ENCODE assay signal across 14 cellular contexts in genomic region chr11:26841818-26842457, GRCh38.
A peak's percentile ranks its signal among the peaks of the same experiment; 100 is the strongest.
DNase-seq lines count a peak whose midpoint lies in the region; ATAC-seq and TF ChIP-seq lines count a peak whose summit lies in the region.
"Had no signal": no experiment of that assay in that cellular context is flagged by ENCODE, and none has a peak within 500 bp of the region (broad histone marks: within the 10 kb centered on the region; RNA-seq: fewer than 3 reads in every experiment).

No MANE protein-coding gene starts in this region.

- H3K36me3 Mint-ChIP-seq in activated naive CD4-positive, alpha-beta T cell treated with anti-CD3 and anti-CD28 coated beads, Interleukin-2, amount 50 U/mL, for 72 hours: no peaks in the 10 kb centered on the region

- TF ChIP-seq CTCF in AG10803 (conservative IDR thresholded peaks at IDR 0.05; ENCODE audit: low read length): no peak
- no peak for TF ChIP-seq CTCF in fibroblast of the aortic adventitia (IDR thresholded peaks at IDR 0.05; ENCODE audit: insufficient read depth, low read length)

- H3K27me3 ChIP-seq in adipocyte (replicated peaks; ENCODE audit: control insufficient read depth, insufficient read depth, low read length): no peaks in the 10 kb centered on the region

- peaks cover 67% of the 10 kb centered on the region for H3K4me1 ChIP-seq in adipocyte (ENCODE audit: control insufficient read depth, insufficient read depth, low read length)

- H3K9ac ChIP-seq in adipocyte (ENCODE audit: low read length): peak overlapping the region; percentile 73

- H3K4me3 ChIP-seq in AG10803 (ENCODE audit: low read length): no peak overlapping the region
- peak overlapping the region; percentile 33 for H3K4me3 ChIP-seq in adipocyte (ENCODE audit: low read length)
- H3K4me3 ChIP-seq in fibroblast of the aortic adventitia (ENCODE audit: low read depth, low read length): no peak overlapping the region

- H3K9me3 ChIP-seq in adipocyte (ENCODE audit: control insufficient read depth, low read length): no peaks in the 10 kb centered on the region

- DNase-seq in AG10803 (ENCODE audit: low read depth): peak; percentile 94
- peak; percentile 69 for DNase-seq in adipocyte (ENCODE audit: low read depth)
- peak; percentile 84 for DNase-seq in fibroblast of the aortic adventitia (ENCODE audit: low read depth)
- peak; percentile 69 for DNase-seq in renal cortical epithelial cell (ENCODE audit: low read depth)
- DNase-seq in NCI-H1694 (lab: John Stamatoyannopoulos, UW): no peak
- DNase-seq in activated naive CD4-positive, alpha-beta T cell treated with anti-CD3 and anti-CD28 coated beads, Interleukin-2, amount 50 U/mL, for 72 hours (ENCODE audit: low spot score in 2 of 2): no peak
- DNase-seq in activated CD4-positive, alpha-beta T cell treated with anti-CD3 and anti-CD28 coated beads for 4 hours: no peak
- no peak for DNase-seq in MV-4-11 (lab: John Stamatoyannopoulos, UW)
- DNase-seq: activated T-cell treated with anti-CD3 and anti-CD28 coated beads, Interleukin-2, amount 50 U/mL, for 72 hours; AML-193; NCI-H1092; NCI-H510A; trophoblast cell had no signal

- H3K27ac Mint-ChIP-seq in activated naive CD4-positive, alpha-beta T cell treated with anti-CD3 and anti-CD28 coated beads, Interleukin-2, amount 50 U/mL, for 72 hours: no peak overlapping the region
- H3K27ac Mint-ChIP-seq: activated T-cell treated with anti-CD3 and anti-CD28 coated beads, Interleukin-2, amount 50 U/mL, for 72 hours had no signal

- H3K9me3 Mint-ChIP-seq in activated naive CD4-positive, alpha-beta T cell treated with anti-CD3 and anti-CD28 coated beads, Interleukin-2, amount 50 U/mL, for 72 hours: peaks cover 21 to 30% of the 10 kb centered on the region in 2 donors

- no peak for ATAC-seq in activated naive CD4-positive, alpha-beta T cell treated with anti-CD3 and anti-CD28 coated beads, Interleukin-2, amount 50 U/mL, for 72 hours
- ATAC-seq: activated CD4-positive, CD25-positive, alpha-beta regulatory T cell treated with anti-CD3 and anti-CD28 coated beads, Interleukin-2, amount 50 U/mL, for 24 hours; activated T-cell treated with anti-CD3 and anti-CD28 coated beads, Interleukin-2, amount 50 U/mL, for 72 hours had no signal

- H3K36me3 ChIP-seq in adipocyte (ENCODE audit: control insufficient read depth, insufficient read depth, low read length, severe bottlenecking): no peaks in the 10 kb centered on the region

Comparison
In these comparisons a context has a peak if more than half of its experiments do, and no peak if none do; other contexts are left out.
1. DNase-seq: peak in AG10803 (single experiment), adipocyte (single experiment), fibroblast of the aortic adventitia (single experiment) and renal cortical epithelial cell (single experiment); none in NCI-H1694 (single experiment), activated naive CD4-positive, alpha-beta T cell treated with anti-CD3 and anti-CD28 coated beads, Interleukin-2, amount 50 U/mL, for 72 hours (0 of 2), activated CD4-positive, alpha-beta T cell treated with anti-CD3 and anti-CD28 coated beads for 4 hours (0 of 2) and MV-4-11 (single experiment).